In genomic region chr6:9138856-9139426, GRCh38 we compare ENCODE assay signal across 16 cellular contexts.
DNase-seq lines count a peak whose midpoint lies in the region; ATAC-seq lines count a peak whose summit lies in the region.
"Had no signal": no experiment of that assay in that cellular context is flagged by ENCODE, and none has a peak within 500 bp of the region (broad histone marks: within the 10 kb centered on the region; RNA-seq: fewer than 3 reads in every experiment).

No MANE protein-coding gene starts in this region.

- no peak overlapping the region for H3K4me3 Mint-ChIP-seq in activated CD8-positive, alpha-beta T cell treated with anti-CD3 and anti-CD28 coated beads, Interleukin-2, amount 10 ng/mL, durations not matched to agents 7 days and 5 days
- H3K4me3 Mint-ChIP-seq: activated CD4-positive, alpha-beta memory T cell treated with anti-CD3 and anti-CD28 coated beads, Interleukin-2, amount 10 ng/mL, durations not matched to agents 7 days and 5 days had no signal

- in situ Hi-C loops in G401 (cut with HindIII; ENCODE audit: low sequenced_read_pairs): no loop called here

- peak; percentile 12 for DNase-seq in AG08396 (ENCODE audit: low spot score)
- DNase-seq in G401 (ENCODE audit: low spot score): peak; percentile 42
- DNase-seq in NCI-H2227 treated with DMSO at 0.1 percent for 48 hours (lab: John Stamatoyannopoulos, UW): peak; percentile 41
- peak; percentile 10 for DNase-seq in cerebellum (ENCODE audit: low spot score)
- DNase-seq in activated CD8-positive, alpha-beta T cell treated with anti-CD3 and anti-CD28 coated beads, Interleukin-2, amount 10 ng/mL, durations not matched to agents 7 days and 5 days: no peak
- DNase-seq: activated CD4-positive, alpha-beta memory T cell treated with anti-CD3 and anti-CD28 coated beads, Interleukin-2, amount 10 ng/mL, durations not matched to agents 7 days and 5 days; Calu3; central memory CD4-positive, alpha-beta T cell; effector memory CD4-positive, alpha-beta T cell; left ventricle myocardium superior; NCI-H526; stimulated activated CD4-positive, alpha-beta T cell treated with anti-CD3 and anti-CD28 coated beads, Interleukin-4, amount 100 ng/mL, for 4 hours had no signal

- CTCF ChIA-PET in activated CD8-positive, alpha-beta T cell treated with anti-CD3 and anti-CD28 coated beads, Interleukin-2, amount 10 ng/mL, durations not matched to agents 7 days and 5 days (lab: Charles Lee): no interaction called here

- POLR2A ChIA-PET in activated CD8-positive, alpha-beta T cell treated with anti-CD3 and anti-CD28 coated beads, Interleukin-2, amount 10 ng/mL, durations not matched to agents 7 days and 5 days (lab: Charles Lee): no interaction called here

- H3K27me3 Mint-ChIP-seq in activated CD8-positive, alpha-beta T cell treated with anti-CD3 and anti-CD28 coated beads, Interleukin-2, amount 10 ng/mL, durations not matched to agents 7 days and 5 days (ENCODE audit: low read depth): no peaks in the 10 kb centered on the region
- H3K27me3 Mint-ChIP-seq: activated CD4-positive, alpha-beta memory T cell treated with anti-CD3 and anti-CD28 coated beads, Interleukin-2, amount 10 ng/mL, durations not matched to agents 7 days and 5 days had no signal

- H3K36me3 Mint-ChIP-seq in activated CD8-positive, alpha-beta T cell treated with anti-CD3 and anti-CD28 coated beads, Interleukin-2, amount 10 ng/mL, durations not matched to agents 7 days and 5 days (ENCODE audit: low read depth): no peaks in the 10 kb centered on the region

- no peak for ATAC-seq in GM21723 (IDR thresholded peaks at IDR 0.05; ENCODE audit: unreplicated experiment)
- no peak for ATAC-seq in activated CD8-positive, alpha-beta T cell treated with anti-CD3 and anti-CD28 coated beads, Interleukin-2, amount 10 ng/mL, durations not matched to agents 7 days and 5 days
- ATAC-seq in GM21526 (IDR thresholded peaks at IDR 0.05; ENCODE audit: low FRiP score, unreplicated experiment): no peak
- no peak for ATAC-seq in GM21529 (IDR thresholded peaks at IDR 0.05; ENCODE audit: unreplicated experiment)
- ATAC-seq: gastroesophageal sphincter, left ventricle myocardium superior had no signal

- no peak overlapping the region for H3K27ac Mint-ChIP-seq in activated CD8-positive, alpha-beta T cell treated with anti-CD3 and anti-CD28 coated beads, Interleukin-2, amount 10 ng/mL, durations not matched to agents 7 days and 5 days
- H3K27ac Mint-ChIP-seq: activated CD4-positive, alpha-beta memory T cell treated with anti-CD3 and anti-CD28 coated beads, Interleukin-2, amount 10 ng/mL, durations not matched to agents 7 days and 5 days had no signal

- H3K4me1 Mint-ChIP-seq in activated CD8-positive, alpha-beta T cell treated with anti-CD3 and anti-CD28 coated beads, Interleukin-2, amount 10 ng/mL, durations not matched to agents 7 days and 5 days (ENCODE audit: low read depth): no peaks in the 10 kb centered on the region
- H3K4me1 Mint-ChIP-seq: activated CD4-positive, alpha-beta memory T cell treated with anti-CD3 and anti-CD28 coated beads, Interleukin-2, amount 10 ng/mL, durations not matched to agents 7 days and 5 days had no signal

- H3K9me3 Mint-ChIP-seq in activated CD8-positive, alpha-beta T cell treated with anti-CD3 and anti-CD28 coated beads, Interleukin-2, amount 10 ng/mL, durations not matched to agents 7 days and 5 days (ENCODE audit: insufficient read depth): no peaks in the 10 kb centered on the region
